In the genomic region with DNA sequence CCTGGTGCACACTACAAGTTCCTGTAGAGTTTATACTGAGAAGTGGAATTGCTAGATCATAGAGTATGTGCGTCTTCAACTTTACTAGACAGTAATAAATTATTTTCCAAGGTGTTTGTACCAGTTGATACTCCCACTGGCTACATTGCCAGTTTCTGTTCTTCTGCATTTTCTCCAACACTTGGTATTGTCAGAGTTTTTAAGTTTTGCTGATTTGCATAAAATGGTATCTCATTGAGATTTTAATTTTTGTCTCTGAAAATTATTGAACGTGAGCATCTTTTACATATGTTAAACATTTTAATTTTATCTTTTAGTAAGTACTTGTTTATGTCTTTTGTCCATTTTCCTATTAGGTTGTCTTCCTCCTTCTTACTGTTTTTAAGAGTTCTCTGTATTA, we compare ENCODE assay signal across 3 cellular contexts.
TF ChIP-seq lines count a peak whose summit lies in the region.

No MANE protein-coding gene starts in this region.

TF ChIP-seq in A549, 52 proteins besides CTCF, POLR2A, EP300 and RAD21:
- TF ChIP-seq FOSB (CRISPR knock-in tag; IDR thresholded peaks at IDR 0.05): no peak
- peak; percentile 19 for TF ChIP-seq MAFK (IDR thresholded peaks at IDR 0.05; ENCODE audit: partially characterized antibody)

TF ChIP-seq in K562, 482 proteins besides CTCF, POLR2A, EP300 and RAD21:
- TF ChIP-seq C11orf30 (IDR thresholded peaks at IDR 0.05; ENCODE audit: low read depth) (peak; percentile 67), KLF6 (CRISPR knock-in tag; IDR thresholded peaks at IDR 0.05; ENCODE audit: borderline replicate concordance) (no peak), MAFG (tag; conservative IDR thresholded peaks at IDR 0.05) (peak; percentile 46; the same call in 1 of the 2 replicates), ZNF316 (IDR thresholded peaks at IDR 0.05) (peak; percentile 74)

TF ChIP-seq in H1, 55 proteins besides CTCF, POLR2A, EP300 and RAD21:
- TF ChIP-seq, protein P1, sequence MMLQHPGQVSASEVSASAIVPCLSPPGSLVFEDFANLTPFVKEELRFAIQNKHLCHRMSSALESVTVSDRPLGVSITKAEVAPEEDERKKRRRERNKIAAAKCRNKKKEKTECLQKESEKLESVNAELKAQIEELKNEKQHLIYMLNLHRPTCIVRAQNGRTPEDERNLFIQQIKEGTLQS (IDR thresholded peaks at IDR 0.05; ENCODE audit: insufficient read depth, low read depth, low read length): no peak
- TF ChIP-seq, protein P2, sequence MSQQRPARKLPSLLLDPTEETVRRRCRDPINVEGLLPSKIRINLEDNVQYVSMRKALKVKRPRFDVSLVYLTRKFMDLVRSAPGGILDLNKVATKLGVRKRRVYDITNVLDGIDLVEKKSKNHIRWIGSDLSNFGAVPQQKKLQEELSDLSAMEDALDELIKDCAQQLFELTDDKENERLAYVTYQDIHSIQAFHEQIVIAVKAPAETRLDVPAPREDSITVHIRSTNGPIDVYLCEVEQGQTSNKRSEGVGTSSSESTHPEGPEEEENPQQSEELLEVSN (IDR thresholded peaks at IDR 0.05): no peak
- TF ChIP-seq RFX5 (IDR thresholded peaks at IDR 0.05; ENCODE audit: borderline replicate concordance, low read depth, low read length): no peak
- TF ChIP-seq SIRT6 (IDR thresholded peaks at IDR 0.05; ENCODE audit: low read length): no peak
TF ChIP-seq in H1: peak in this region for 0.
